In the genomic region with DNA sequence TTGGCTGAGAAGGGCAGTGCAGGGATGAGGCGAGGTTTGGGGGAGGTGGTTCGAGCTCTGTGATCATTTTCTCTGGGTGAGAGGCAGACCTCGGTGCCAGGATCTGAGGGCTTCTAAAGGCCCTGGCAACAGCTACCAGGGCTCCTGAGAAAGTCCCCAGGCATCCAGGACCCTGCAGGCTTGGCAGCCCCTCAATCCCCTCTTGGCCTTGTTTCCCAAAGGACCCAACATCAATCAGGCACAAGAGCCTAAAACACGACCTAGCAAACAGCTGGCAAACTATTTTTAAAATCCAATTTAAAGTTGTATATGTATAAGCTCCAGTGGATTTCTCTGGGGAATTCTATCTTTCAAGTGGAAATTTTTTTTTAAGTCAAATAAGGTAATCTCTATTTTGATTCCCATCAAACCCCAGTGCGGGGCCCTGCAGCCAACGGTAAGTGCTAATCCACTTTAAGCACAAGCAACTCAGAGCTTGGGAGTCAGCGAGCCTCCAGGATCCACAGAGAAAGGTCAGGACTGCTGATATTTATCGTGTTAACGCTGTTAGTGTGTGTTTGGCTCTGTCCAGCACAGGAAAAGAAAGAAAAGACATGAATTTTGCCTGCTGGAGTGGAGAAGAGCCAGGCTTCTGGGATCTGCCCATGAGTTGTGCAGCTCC, we compare ENCODE assay signal across 11 cellular contexts. TPM values are rescaled to one million over a fixed set of nuclear protein-coding genes. Genes with fewer than 3 reads are reported as not detected.
DNase-seq lines count a peak whose midpoint lies in the region; ATAC-seq and TF ChIP-seq lines count a peak whose summit lies in the region.
"Had no signal": no experiment of that assay in that cellular context is flagged by ENCODE, and none has a peak within 500 bp of the region (broad histone marks: within the 10 kb centered on the region; RNA-seq: fewer than 3 reads in every experiment).

No MANE protein-coding gene starts in this region.

- ATAC-seq in stimulated activated naive B cell treated with anti-CD40 and anti-IgM and Interleukin-4, amounts not matched to agents 10 μg/mL and 1 μg/mL and 100 μg/mL, for 72 hours (replicated peaks), result no peak
- no peak for ATAC-seq in left colon

- H3K27me3 ChIP-seq in HAP-1 (ENCODE audit: low read depth), result 0 out of 2 replicates have a peak, but pooled peaks cover 3% of the 10 kb centered on the region
- H3K27me3 ChIP-seq in skeletal muscle tissue (ENCODE audit: control insufficient read depth in 3 of 3, insufficient read depth in 3 of 3, low read length in 3 of 3), result no peaks in the 10 kb centered on the region

- no peak for TF ChIP-seq POLR2A in erythroblast (IDR thresholded peaks at IDR 0.05; ENCODE audit: low read length)

- DNase-seq in HAP-1 (ENCODE audit: low spot score in 2 of 2) (peak; percentile 48 to 59), amniotic epithelial cell (ENCODE audit: low read depth) (peak; percentile 56), islet precursor cell (peak; percentile 60), erythroblast (lab: John Stamatoyannopoulos, UW) (no peak), left colon (no peak)
- no peak for DNase-seq in NK-92 treated with Interleukin-12 subunit alpha and Interleukin-12 subunit beta, amount 100 ng/mL, for 24 hours (lab: John Stamatoyannopoulos, UW)
- DNase-seq in stimulated activated naive B cell treated with anti-CD40 and anti-IgM and Interleukin-4, amounts not matched to agents 10 μg/mL and 1 μg/mL and 100 μg/mL, for 72 hours, result no peak
- DNase-seq: activated CD4-positive, alpha-beta T cell treated with anti-CD3 and anti-CD28 coated beads for 48 hours; amniotic stem cell had no signal

- intact Hi-C loops in left colon (cut with DNase I, micrococcal nuclease), result no loop called here

- H3K4me3 ChIP-seq in HAP-1, result no peak overlapping the region
- H3K4me3 ChIP-seq in skeletal muscle tissue (ENCODE audit: low read length in 3 of 3), result no peak overlapping the region

- H3K9me3 ChIP-seq in HAP-1 (no peaks in the 10 kb centered on the region), skeletal muscle tissue (ENCODE audit: control insufficient read depth in 3 of 3, low read length in 3 of 3) (no peaks in the 10 kb centered on the region)

- no peak overlapping the region for H3K27ac Mint-ChIP-seq in stimulated activated naive B cell treated with anti-CD40 and anti-IgM and Interleukin-4, amounts not matched to agents 10 μg/mL and 1 μg/mL and 100 μg/mL, for 72 hours
- H3K27ac Mint-ChIP-seq: stimulated activated naive CD8-positive, alpha-beta T cell treated with anti-CD3 and anti-CD28 coated beads, Interleukin-15, Interleukin-2, amounts not matched to agents 100 ng/mL and 50 ng/mL, for 24 hours had no signal

- peaks cover 14% of the 10 kb centered on the region for H3K4me1 ChIP-seq in HAP-1
- H3K4me1 ChIP-seq in skeletal muscle tissue (ENCODE audit: control insufficient read depth in 3 of 3, insufficient read depth in 3 of 3, low read length in 3 of 3), result peaks cover 6 to 17% (median 10%) of the 10 kb centered on the region in 3 donors

- H3K36me3 ChIP-seq in HAP-1 (replicated peaks), result no peaks in the 10 kb centered on the region
- H3K36me3 ChIP-seq in skeletal muscle tissue (ENCODE audit: control insufficient read depth in 3 of 3, insufficient read depth in 3 of 3, low read length in 3 of 3), result no peaks in the 10 kb centered on the region

- in situ Hi-C loops in HAP-1 (cut with MboI; ENCODE audit: low sequenced_read_pairs), result no loop called here

- no peak overlapping the region for H3K4me3 Mint-ChIP-seq in stimulated activated naive B cell treated with anti-CD40 and anti-IgM and Interleukin-4, amounts not matched to agents 10 μg/mL and 1 μg/mL and 100 μg/mL, for 72 hours
- H3K4me3 Mint-ChIP-seq: stimulated activated naive CD8-positive, alpha-beta T cell treated with anti-CD3 and anti-CD28 coated beads, Interleukin-15, Interleukin-2, amounts not matched to agents 100 ng/mL and 50 ng/mL, for 24 hours had no signal

- H3K4me1 Mint-ChIP-seq in stimulated activated naive B cell treated with anti-CD40 and anti-IgM and Interleukin-4, amounts not matched to agents 10 μg/mL and 1 μg/mL and 100 μg/mL, for 72 hours, result peaks cover 12 to 17% of the 10 kb centered on the region in 2 donors

- H3K9ac ChIP-seq in skeletal muscle tissue (ENCODE audit: low read depth in 1 of 3, low read length in 3 of 3), result peak overlapping the region in 1 of 3 donors; percentile 45

- H3K27me3 Mint-ChIP-seq in stimulated activated naive B cell treated with anti-CD40 and anti-IgM and Interleukin-4, amounts not matched to agents 10 μg/mL and 1 μg/mL and 100 μg/mL, for 72 hours, result peaks cover 2 to 6% of the 10 kb centered on the region in 2 donors

- H3K9me3 Mint-ChIP-seq in stimulated activated naive B cell treated with anti-CD40 and anti-IgM and Interleukin-4, amounts not matched to agents 10 μg/mL and 1 μg/mL and 100 μg/mL, for 72 hours, result no peaks in the 10 kb centered on the region
- H3K9me3 Mint-ChIP-seq: stimulated activated naive CD8-positive, alpha-beta T cell treated with anti-CD3 and anti-CD28 coated beads, Interleukin-15, Interleukin-2, amounts not matched to agents 100 ng/mL and 50 ng/mL, for 24 hours had no signal

- H3K36me3 Mint-ChIP-seq in stimulated activated naive B cell treated with anti-CD40 and anti-IgM and Interleukin-4, amounts not matched to agents 10 μg/mL and 1 μg/mL and 100 μg/mL, for 72 hours, result no peaks in the 10 kb centered on the region

- peak overlapping the region; percentile 30 for H3K27ac ChIP-seq in skeletal muscle tissue (ENCODE audit: low read depth, low read length)

RNA-seq across cellular contexts. Expression of gene MAT2A, which starts 14.9 kb away (rescaled TPM):
- 57.9 TPM for total RNA-seq in skeletal muscle tissue
- 100 to 1,000 TPM; 147 to 173 TPM for total RNA-seq in left colon

RNA-seq across cellular contexts. Expression of gene GGCX, which starts 37.3 kb away (rescaled TPM):
- 24.5 TPM for total RNA-seq in skeletal muscle tissue
- 10 to 100 TPM; 25.1 to 27.8 TPM for total RNA-seq in left colon

RNA-seq across cellular contexts. Expression of gene VAMP8, which starts 53.4 kb away (rescaled TPM):
- total RNA-seq in skeletal muscle tissue (4.7 TPM), left colon (100 to 1,000 TPM; 268 to 282 TPM)

Comparison
In these comparisons a context has a peak if more than half of its experiments do, and no peak if none do; other contexts are left out.
1. DNase-seq: peak in HAP-1 (2 of 2), amniotic epithelial cell (single experiment) and islet precursor cell (single experiment); none in NK-92 treated with Interleukin-12 subunit alpha and Interleukin-12 subunit beta, amount 100 ng/mL, for 24 hours (single experiment), stimulated activated naive B cell treated with anti-CD40 and anti-IgM and Interleukin-4, amounts not matched to agents 10 μg/mL and 1 μg/mL and 100 μg/mL, for 72 hours (single experiment), erythroblast (0 of 2) and left colon (0 of 2).
2. RNA of gene VAMP8, which starts 53.4 kb away (total RNA-seq): 268 to 282 TPM in left colon; 4.7 TPM in skeletal muscle tissue (single experiment); every median in the first group is over 10 times any median in the second.